Comparison of ENCODE assay signal across 29 cellular contexts in genomic region chr9:8883313-8883712, GRCh38.
"Had no signal": no experiment of that assay in that cellular context is flagged by ENCODE, and none has a peak within 500 bp of the region (broad histone marks: within the 10 kb centered on the region; RNA-seq: fewer than 3 reads in every experiment).

No MANE protein-coding gene starts in this region.

- H3K4me3 ChIP-seq: dorsolateral prefrontal cortex, esophagus muscularis mucosa, gastroesophageal sphincter, heart right ventricle, lung, prostate gland, right atrium auricular region, stomach, thyroid gland had no signal

- H3K27me3 ChIP-seq: dorsolateral prefrontal cortex, esophagus muscularis mucosa, foreskin keratinocyte, gastroesophageal sphincter, heart right ventricle, right atrium auricular region, stomach, thyroid gland had no signal

- H3K4me1 ChIP-seq: esophagus muscularis mucosa, foreskin keratinocyte, gastroesophageal sphincter, heart right ventricle, parathyroid adenoma, prostate gland, right atrium auricular region, stomach, thyroid gland had no signal

- H3K9me3 ChIP-seq: esophagus muscularis mucosa, gastroesophageal sphincter, heart right ventricle, prostate gland, right atrium auricular region, stomach, thyroid gland had no signal

- H3K9ac ChIP-seq: parathyroid adenoma had no signal

- H3K9me3 Mint-ChIP-seq: endodermal cell; memory B cell; naive B cell; natural killer cell treated with Interleukin-12 subunit alpha and Interleukin-12 subunit beta and Interleukin-15 and Interleukin-18, amount 100 ng/mL, for 72 hours; neural crest cell; stimulated activated effector memory CD8-positive, alpha-beta T cell treated with anti-CD3 and anti-CD28 coated beads, Interleukin-12 subunit alpha, Interleukin-12 subunit beta, amount 100 ng/mL, for 72 hours; type B pancreatic cell had no signal

- H3K36me3 ChIP-seq: esophagus muscularis mucosa, gastroesophageal sphincter, heart right ventricle, prostate gland, right atrium auricular region, stomach, thyroid gland had no signal

- H2AFZ ChIP-seq: parathyroid adenoma had no signal

- H3K4me3 Mint-ChIP-seq: endodermal cell; immature natural killer cell; memory B cell; naive B cell; natural killer cell treated with Interleukin-12 subunit alpha and Interleukin-12 subunit beta and Interleukin-15 and Interleukin-18, amount 100 ng/mL, for 72 hours; neural crest cell; stimulated activated effector memory CD8-positive, alpha-beta T cell treated with anti-CD3 and anti-CD28 coated beads, Interleukin-12 subunit alpha, Interleukin-12 subunit beta, amount 100 ng/mL, for 72 hours; type B pancreatic cell had no signal

- DNase-seq: cerebellar nuclear complex; dorsolateral prefrontal cortex; effector CD4-positive, alpha-beta T cell; endodermal cell; foreskin keratinocyte; glutamatergic neuron; heart right ventricle; hypothalamus; immature natural killer cell; islet precursor cell; kidney glomerular epithelial cell; naive B cell; stimulated activated CD4-positive, alpha-beta T cell treated with anti-CD3 and anti-CD28 coated beads, Interleukin-2, amount 100 ng/mL, for 24 hours; stimulated activated CD4-positive, alpha-beta T cell treated with anti-CD3 and anti-CD28 coated beads, Interleukin-4, amount 100 ng/mL, for 24 hours; stimulated activated naive CD4-positive, alpha-beta T cell treated with Interleukin-2 at 50 U/mL for 16 hours; stomach; thyroid gland had no signal

- H3K79me2 ChIP-seq: parathyroid adenoma had no signal

- H3K27ac Mint-ChIP-seq: endodermal cell; immature natural killer cell; memory B cell; naive B cell; natural killer cell treated with Interleukin-12 subunit alpha and Interleukin-12 subunit beta and Interleukin-15 and Interleukin-18, amount 100 ng/mL, for 72 hours; stimulated activated effector memory CD8-positive, alpha-beta T cell treated with anti-CD3 and anti-CD28 coated beads, Interleukin-12 subunit alpha, Interleukin-12 subunit beta, amount 100 ng/mL, for 72 hours; type B pancreatic cell had no signal

- H3K27me3 Mint-ChIP-seq: memory B cell; natural killer cell treated with Interleukin-12 subunit alpha and Interleukin-12 subunit beta and Interleukin-15 and Interleukin-18, amount 100 ng/mL, for 72 hours had no signal

- H3K4me1 Mint-ChIP-seq: immature natural killer cell; memory B cell; naive B cell; stimulated activated effector memory CD8-positive, alpha-beta T cell treated with anti-CD3 and anti-CD28 coated beads, Interleukin-12 subunit alpha, Interleukin-12 subunit beta, amount 100 ng/mL, for 72 hours had no signal

- H3K36me3 Mint-ChIP-seq: immature natural killer cell; memory B cell; naive B cell; natural killer cell treated with Interleukin-12 subunit alpha and Interleukin-12 subunit beta and Interleukin-15 and Interleukin-18, amount 100 ng/mL, for 72 hours; stimulated activated effector memory CD8-positive, alpha-beta T cell treated with anti-CD3 and anti-CD28 coated beads, Interleukin-12 subunit alpha, Interleukin-12 subunit beta, amount 100 ng/mL, for 72 hours; type B pancreatic cell had no signal

- H3K27ac ChIP-seq: epithelial cell of prostate, esophagus muscularis mucosa, foreskin keratinocyte, gastroesophageal sphincter, heart right ventricle, parathyroid adenoma, prostate gland, right atrium auricular region, stomach, thyroid gland had no signal
